ENCODE assay signal across 8 cellular contexts in the genomic region with DNA sequence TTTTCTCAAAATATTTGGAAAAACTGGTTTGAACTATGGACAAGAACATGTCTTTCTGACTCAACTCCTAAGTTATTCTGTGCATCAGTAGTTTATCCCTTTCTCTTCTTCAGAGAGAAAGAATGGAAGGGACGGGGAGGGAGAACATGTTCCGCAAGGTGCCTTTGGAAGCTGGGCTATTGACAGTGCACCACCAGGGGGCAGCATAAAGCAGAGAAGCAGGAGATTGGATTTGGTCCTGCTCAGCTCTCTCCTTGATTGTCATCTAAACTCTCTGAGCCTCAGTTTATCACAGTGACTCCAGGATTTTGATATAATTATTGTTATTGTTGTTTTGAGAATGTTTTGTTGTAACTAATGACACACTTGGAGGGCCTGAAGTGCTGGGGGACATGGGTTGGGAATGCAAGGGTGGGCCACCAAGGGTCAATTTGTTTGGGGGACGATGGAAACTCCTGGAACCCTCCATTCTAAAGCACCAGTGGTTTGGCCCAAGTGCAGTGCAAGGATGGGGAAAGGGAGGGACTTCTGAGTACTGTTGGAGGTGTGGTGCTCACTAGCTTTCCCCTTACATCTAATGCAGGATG. TPM values are rescaled to one million over a fixed set of nuclear protein-coding genes. Genes with fewer than 3 reads are reported as not detected.
DNase-seq lines count a peak whose midpoint lies in the region; ATAC-seq, FAIRE-seq and TF ChIP-seq lines count a peak whose summit lies in the region.

No MANE protein-coding gene starts in this region.

- CTCF ChIA-PET in activated B cell treated with CpG ODN at 0.5 μM for 24 hours (lab: Charles Lee), result interaction anchor here (0.6 to 2.1 kb wide), 13 partner anchors 9 to 556 kb away, joined by 3 to 28 read pairs (median 3); no protein-coding TSS in a partner anchor

- H3K9me3 ChIP-seq in kidney (ENCODE audit: control insufficient read depth in 1 of 2, low read length in 2 of 2), result no peaks in the 10 kb centered on the region

- POLR2A ChIA-PET in activated B cell treated with CpG ODN at 0.5 μM for 24 hours (lab: Charles Lee), result no interaction called here

- H3K9me3 Mint-ChIP-seq in activated B cell treated with CpG ODN at 0.5 μM for 24 hours, result no peaks in the 10 kb centered on the region

- peaks cover 12% of the 10 kb centered on the region for H3K36me3 Mint-ChIP-seq in activated B cell treated with CpG ODN at 0.5 μM for 24 hours (ENCODE audit: low read depth)

- no peaks in the 10 kb centered on the region for H3K36me3 ChIP-seq in kidney (ENCODE audit: control insufficient read depth in 1 of 2, insufficient read depth in 2 of 2, low read length in 2 of 2)

- H3K27me3 Mint-ChIP-seq in activated B cell treated with CpG ODN at 0.5 μM for 24 hours, result no peaks in the 10 kb centered on the region

- DNase-seq in EH (ENCODE audit: low read depth) (peak; percentile 77), NCI-H2171 (lab: John Stamatoyannopoulos, UW) (peak; percentile 25), activated B cell treated with CpG ODN at 0.5 μM for 24 hours (peak; percentile 49), caudate nucleus (lab: John Stamatoyannopoulos, UW) (peak in 49 of 61 donors; percentile 0 to 55 (median 15)), kidney (peak; percentile 76)
- peak; percentile 90 to 91 for DNase-seq in stimulated activated CD4-positive, alpha-beta T cell treated with anti-CD3 and anti-CD28 coated beads, Interleukin-2, amount 100 ng/mL, for 24 hours

- intact Hi-C loops in activated B cell treated with CpG ODN at 0.5 μM for 24 hours (cut with micrococcal nuclease) (loop anchor here (1.0 to 5.0 kb wide), 6 partner anchors 45 to 577 kb away; no protein-coding TSS in a partner anchor), kidney (cut with DNase I) (no loop called here)

- no peak overlapping the region for H3K27ac Mint-ChIP-seq in activated B cell treated with CpG ODN at 0.5 μM for 24 hours

- H3K27ac ChIP-seq in caudate nucleus (ENCODE audit: low read depth, low read length), result no peak overlapping the region
- no peak overlapping the region for H3K27ac ChIP-seq in kidney (ENCODE audit: low read depth in 2 of 2, low read length in 2 of 2)

- FAIRE-seq in kidney (lab: Jason Lieb, UNC), result no peak

- no peaks in the 10 kb centered on the region for H3K4me1 ChIP-seq in kidney (ENCODE audit: control insufficient read depth in 1 of 2, insufficient read depth in 1 of 2, low read depth in 1 of 2, low read length in 2 of 2)

- no peaks in the 10 kb centered on the region for H3K4me1 Mint-ChIP-seq in activated B cell treated with CpG ODN at 0.5 μM for 24 hours

- ATAC-seq in HG02642 (IDR thresholded peaks at IDR 0.05; ENCODE audit: poor library complexity, unreplicated experiment) (peak; percentile 73), activated B cell treated with CpG ODN at 0.5 μM for 24 hours (ENCODE audit: low read depth) (no peak), HG02970 (IDR thresholded peaks at IDR 0.05; ENCODE audit: low FRiP score, unreplicated experiment) (no peak)

- no peak overlapping the region for H3K9ac ChIP-seq in kidney (ENCODE audit: low read length in 2 of 2)

- H3K4me3 Mint-ChIP-seq in activated B cell treated with CpG ODN at 0.5 μM for 24 hours, result no peak overlapping the region

- TF ChIP-seq CTCF in activated B cell treated with CpG ODN at 0.5 μM for 24 hours (IDR thresholded peaks at IDR 0.05) (peak; percentile 73), kidney (IDR thresholded peaks at IDR 0.05; ENCODE audit: borderline replicate concordance, extremely low read depth, insufficient read depth) (peak; percentile 86)

- no peak overlapping the region for H3K4me3 ChIP-seq in kidney (ENCODE audit: low read length in 2 of 2)

RNA-seq across cellular contexts. Expression of gene ANO6, which starts 45.3 kb away (rescaled TPM):
- total RNA-seq in activated B cell treated with CpG ODN at 0.5 μM for 24 hours (14.8 and 16.3 TPM in 2 replicates), kidney (46.3 TPM)
- 17.2 TPM for polyA plus RNA-seq in kidney (ENCODE audit: insufficient read depth, low read depth, low replicate concordance)

Comparison
In these comparisons a context has a peak if more than half of its experiments do, and no peak if none do; other contexts are left out.
1. DNase-seq: peak in every context shown above with its lines; median percentile 90 in stimulated activated CD4-positive, alpha-beta T cell treated with anti-CD3 and anti-CD28 coated beads, Interleukin-2, amount 100 ng/mL, for 24 hours; 77 in EH; 76 in kidney; 49 in activated B cell treated with CpG ODN at 0.5 μM for 24 hours; 25 in NCI-H2171; 15 in caudate nucleus.